Comparison of ENCODE assay signal across 40 cellular contexts in the genomic region with DNA sequence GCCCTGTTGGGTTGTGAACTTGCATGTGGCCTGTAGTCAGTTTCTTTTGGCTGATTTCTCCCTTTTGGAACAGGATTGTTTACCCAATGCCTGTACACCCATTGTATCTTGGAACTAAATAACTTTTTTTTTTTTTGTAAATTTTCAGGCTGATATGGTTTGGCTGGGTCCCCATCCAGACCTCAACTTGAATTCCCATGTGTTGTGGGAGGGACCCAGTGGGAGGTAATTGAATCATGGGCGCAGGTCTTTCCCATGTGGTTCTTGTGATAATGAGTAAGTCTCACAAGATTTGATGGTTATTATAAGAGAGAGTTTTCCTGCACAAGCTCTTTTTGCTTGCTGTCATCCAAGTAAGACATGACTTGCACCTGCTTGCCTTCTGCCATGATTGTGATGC.
"Had no signal": no experiment of that assay in that cellular context is flagged by ENCODE, and none has a peak within 500 bp of the region (broad histone marks: within the 10 kb centered on the region; RNA-seq: fewer than 3 reads in every experiment).

No MANE protein-coding gene starts in this region.

- H3K27ac Mint-ChIP-seq: activated naive CD4-positive, alpha-beta T cell treated with anti-CD3 and anti-CD28 coated beads for 36 hours; activated naive CD4-positive, alpha-beta T cell treated with anti-CD3 and anti-CD28 coated beads, Interleukin-2, amount 10 ng/mL, durations not matched to agents 7 days and 5 days; activated naive CD4-positive, alpha-beta T cell treated with anti-CD3 and anti-CD28 coated beads, Interleukin-2, amount 50 U/mL, for 24 hours; activated naive CD4-positive, alpha-beta T cell treated with anti-CD3 and anti-CD28 coated beads, Interleukin-2, amount 50 U/mL, for 72 hours; activated naive CD8-positive, alpha-beta T cell; activated naive CD8-positive, alpha-beta T cell treated with anti-CD3 and anti-CD28 coated beads for 36 hours; activated naive CD8-positive, alpha-beta T cell treated with anti-CD3 and anti-CD28 coated beads, Interleukin-2, amount 10 ng/mL, durations not matched to agents 7 days and 5 days; activated naive CD8-positive, alpha-beta T cell treated with anti-CD3 and anti-CD28 coated beads, Interleukin-2, amount 50 U/mL, for 24 hours; activated T-cell treated with anti-CD3 and anti-CD28 coated beads, Interleukin-2, amount 50 U/mL, for 24 hours; activated T-cell treated with anti-CD3 and anti-CD28 coated beads, Interleukin-2, amount 50 U/mL, for 72 hours; activated T-helper 1 cell treated with anti-CD3 and anti-CD28 coated beads, Interleukin-12 subunit alpha, Interleukin-12 subunit beta, Interleukin-2, Interleukin-4 antibody, amounts not matched to agents 30 ng/mL and 10 ng/mL and 1 ng/mL, durations not matched to agents 14 hours and 24 hours and 36 hours; activated T-helper 17 cell treated with anti-CD3 and anti-CD28 coated beads, Interleukin-2, amount 50 U/mL, for 72 hours; activated T-helper 2 cell treated with anti-CD3 and anti-CD28 coated beads, Interferon-gamma antibody, Interleukin-2, Interleukin-4, amounts not matched to agents 10 μg/mL and 5 μg/mL and 100 μg/mL, durations not matched to agents 14 hours and 24 hours and 36 hours; brain had no signal

- H3K36me3 Mint-ChIP-seq: activated naive CD4-positive, alpha-beta T cell treated with anti-CD3 and anti-CD28 coated beads, Interleukin-2, amount 10 ng/mL, durations not matched to agents 7 days and 5 days; activated naive CD4-positive, alpha-beta T cell treated with anti-CD3 and anti-CD28 coated beads, Interleukin-2, amount 50 U/mL, for 24 hours; activated naive CD4-positive, alpha-beta T cell treated with anti-CD3 and anti-CD28 coated beads, Interleukin-2, amount 50 U/mL, for 72 hours; activated naive CD8-positive, alpha-beta T cell; activated naive CD8-positive, alpha-beta T cell treated with anti-CD3 and anti-CD28 coated beads for 36 hours; activated naive CD8-positive, alpha-beta T cell treated with anti-CD3 and anti-CD28 coated beads, Interleukin-2, amount 10 ng/mL, durations not matched to agents 7 days and 5 days had no signal

- ATAC-seq: activated naive CD4-positive, alpha-beta T cell treated with anti-CD3 and anti-CD28 coated beads, Interleukin-2, amount 50 U/mL, for 72 hours; activated naive CD8-positive, alpha-beta T cell treated with anti-CD3 and anti-CD28 coated beads, Interleukin-2, amount 50 U/mL, for 24 hours; activated T-cell treated with anti-CD3 and anti-CD28 coated beads, Interleukin-2, amount 50 U/mL, for 4 hours; activated T-cell treated with anti-CD3 and anti-CD28 coated beads, Interleukin-2, amount 50 U/mL, for 72 hours; activated T-helper 17 cell treated with anti-CD3 and anti-CD28 coated beads, Interleukin-2, amount 50 U/mL, for 72 hours; body of pancreas had no signal

- H3K4me1 ChIP-seq: adrenal gland, ascending aorta, body of pancreas, breast epithelium had no signal

- H3K36me3 ChIP-seq: adrenal gland, ascending aorta, brain microvascular endothelial cell, breast epithelium, cardiac muscle cell had no signal

- DNase-seq: activated effector memory CD4-positive, alpha-beta T cell treated with anti-CD3 and anti-CD28 coated beads, Interleukin-2, amount 50 U/mL, for 16 hours; activated effector memory CD4-positive, alpha-beta T cell treated with Interleukin-2 at 50 U/mL for 16 hours; activated gamma-delta T cell; activated gamma-delta T cell treated with Interleukin-2 at 50 U/mL for 16 hours; activated naive CD4-positive, alpha-beta T cell; activated naive CD4-positive, alpha-beta T cell treated with anti-CD3 and anti-CD28 coated beads for 36 hours; activated naive CD4-positive, alpha-beta T cell treated with anti-CD3 and anti-CD28 coated beads, Interleukin-2, amount 10 ng/mL, durations not matched to agents 7 days and 5 days; activated naive CD4-positive, alpha-beta T cell treated with anti-CD3 and anti-CD28 coated beads, Interleukin-2, amount 50 U/mL, for 16 hours; activated naive CD4-positive, alpha-beta T cell treated with Interleukin-2 at 50 U/mL for 16 hours; activated naive CD8-positive, alpha-beta T cell treated with anti-CD3 and anti-CD28 coated beads for 36 hours; activated naive CD8-positive, alpha-beta T cell treated with anti-CD3 and anti-CD28 coated beads, Interleukin-2, amount 10 ng/mL, durations not matched to agents 7 days and 5 days; activated naive CD8-positive, alpha-beta T cell treated with anti-CD3 and anti-CD28 coated beads, Interleukin-2, amount 50 U/mL, for 24 hours; activated T-cell treated with anti-CD3 and anti-CD28 coated beads for 4 hours; activated T-cell treated with anti-CD3 and anti-CD28 coated beads, Interleukin-2, amount 50 U/mL, for 1 hour; activated T-cell treated with anti-CD3 and anti-CD28 coated beads, Interleukin-2, amount 50 U/mL, for 24 hours; activated T-cell treated with anti-CD3 and anti-CD28 coated beads, Interleukin-2, amount 50 U/mL, for 4 hours; activated T-cell treated with anti-CD3 and anti-CD28 coated beads, Interleukin-2, amount 50 U/mL, for 48 hours; activated T-cell treated with anti-CD3 and anti-CD28 coated beads, Interleukin-2, amount 50 U/mL, for 72 hours; adrenal gland; amniotic stem cell; amygdala; anterior cingulate cortex; aorta; body of pancreas; brain microvascular endothelial cell; caudate nucleus; central memory CD4-positive, alpha-beta T cell; cerebellar nuclear complex had no signal

- H3K4me3 Mint-ChIP-seq: activated naive CD4-positive, alpha-beta T cell treated with anti-CD3 and anti-CD28 coated beads for 36 hours; activated naive CD4-positive, alpha-beta T cell treated with anti-CD3 and anti-CD28 coated beads, Interleukin-2, amount 10 ng/mL, durations not matched to agents 7 days and 5 days; activated naive CD4-positive, alpha-beta T cell treated with anti-CD3 and anti-CD28 coated beads, Interleukin-2, amount 50 U/mL, for 24 hours; activated naive CD8-positive, alpha-beta T cell; activated naive CD8-positive, alpha-beta T cell treated with anti-CD3 and anti-CD28 coated beads for 36 hours; activated naive CD8-positive, alpha-beta T cell treated with anti-CD3 and anti-CD28 coated beads, Interleukin-2, amount 10 ng/mL, durations not matched to agents 7 days and 5 days; activated naive CD8-positive, alpha-beta T cell treated with anti-CD3 and anti-CD28 coated beads, Interleukin-2, amount 50 U/mL, for 24 hours; activated T-cell treated with anti-CD3 and anti-CD28 coated beads, Interleukin-2, amount 50 U/mL, for 24 hours; activated T-cell treated with anti-CD3 and anti-CD28 coated beads, Interleukin-2, amount 50 U/mL, for 4 hours; activated T-cell treated with anti-CD3 and anti-CD28 coated beads, Interleukin-2, amount 50 U/mL, for 72 hours; activated T-helper 1 cell treated with anti-CD3 and anti-CD28 coated beads, Interleukin-12 subunit alpha, Interleukin-12 subunit beta, Interleukin-2, Interleukin-4 antibody, amounts not matched to agents 30 ng/mL and 10 ng/mL and 1 ng/mL, durations not matched to agents 14 hours and 24 hours and 36 hours; activated T-helper 17 cell treated with anti-CD3 and anti-CD28 coated beads, Interleukin-2, amount 50 U/mL, for 72 hours; brain; central memory CD8-positive, alpha-beta T cell had no signal

- H3K27ac ChIP-seq: adrenal gland, ascending aorta, body of pancreas, brain microvascular endothelial cell, breast epithelium, cardiac muscle cell had no signal

- H3K27me3 Mint-ChIP-seq: activated naive CD4-positive, alpha-beta T cell treated with anti-CD3 and anti-CD28 coated beads, Interleukin-2, amount 10 ng/mL, durations not matched to agents 7 days and 5 days; activated naive CD4-positive, alpha-beta T cell treated with anti-CD3 and anti-CD28 coated beads, Interleukin-2, amount 50 U/mL, for 24 hours; activated naive CD8-positive, alpha-beta T cell; activated naive CD8-positive, alpha-beta T cell treated with anti-CD3 and anti-CD28 coated beads, Interleukin-2, amount 10 ng/mL, durations not matched to agents 7 days and 5 days; activated naive CD8-positive, alpha-beta T cell treated with anti-CD3 and anti-CD28 coated beads, Interleukin-2, amount 50 U/mL, for 24 hours; activated T-cell treated with anti-CD3 and anti-CD28 coated beads, Interleukin-2, amount 50 U/mL, for 24 hours; activated T-helper 17 cell treated with anti-CD3 and anti-CD28 coated beads, Interleukin-2, amount 50 U/mL, for 72 hours; brain; central memory CD8-positive, alpha-beta T cell had no signal

- H3K27me3 ChIP-seq: adrenal gland, ascending aorta, body of pancreas, brain microvascular endothelial cell, breast epithelium, cardiac muscle cell had no signal

- H3K4me3 ChIP-seq: adrenal gland, ascending aorta, body of pancreas, breast epithelium, cardiac muscle cell had no signal

- H3K9me3 ChIP-seq: adrenal gland, body of pancreas had no signal

- H3K9me3 Mint-ChIP-seq: activated naive CD4-positive, alpha-beta T cell treated with anti-CD3 and anti-CD28 coated beads for 36 hours; activated naive CD8-positive, alpha-beta T cell treated with anti-CD3 and anti-CD28 coated beads for 36 hours; activated naive CD8-positive, alpha-beta T cell treated with anti-CD3 and anti-CD28 coated beads, Interleukin-2, amount 50 U/mL, for 24 hours; activated T-helper 1 cell treated with anti-CD3 and anti-CD28 coated beads, Interleukin-12 subunit alpha, Interleukin-12 subunit beta, Interleukin-2, Interleukin-4 antibody, amounts not matched to agents 30 ng/mL and 10 ng/mL and 1 ng/mL, durations not matched to agents 14 hours and 24 hours and 36 hours; activated T-helper 2 cell treated with anti-CD3 and anti-CD28 coated beads, Interferon-gamma antibody, Interleukin-2, Interleukin-4, amounts not matched to agents 10 μg/mL and 5 μg/mL and 100 μg/mL, durations not matched to agents 14 hours and 24 hours and 36 hours had no signal

- FAIRE-seq: bronchial epithelial cell had no signal

- H3K4me1 Mint-ChIP-seq: activated naive CD4-positive, alpha-beta T cell treated with anti-CD3 and anti-CD28 coated beads, Interleukin-2, amount 10 ng/mL, durations not matched to agents 7 days and 5 days; activated naive CD4-positive, alpha-beta T cell treated with anti-CD3 and anti-CD28 coated beads, Interleukin-2, amount 50 U/mL, for 24 hours; activated naive CD8-positive, alpha-beta T cell treated with anti-CD3 and anti-CD28 coated beads for 36 hours; activated naive CD8-positive, alpha-beta T cell treated with anti-CD3 and anti-CD28 coated beads, Interleukin-2, amount 10 ng/mL, durations not matched to agents 7 days and 5 days; activated naive CD8-positive, alpha-beta T cell treated with anti-CD3 and anti-CD28 coated beads, Interleukin-2, amount 50 U/mL, for 24 hours; activated T-helper 17 cell treated with anti-CD3 and anti-CD28 coated beads, Interleukin-2, amount 50 U/mL, for 72 hours; brain; central memory CD8-positive, alpha-beta T cell had no signal
